In genomic region chr5:60844429-60844890, GRCh38 we compare ENCODE assay signal across 8 cellular contexts. TPM values are rescaled to one million over a fixed set of nuclear protein-coding genes. Genes with fewer than 3 reads are reported as not detected.
DNase-seq lines count a peak whose midpoint lies in the region; ATAC-seq, FAIRE-seq and TF ChIP-seq lines count a peak whose summit lies in the region.

No MANE protein-coding gene starts in this region.

- TF ChIP-seq POLR2A in HepG2 (IDR thresholded peaks at IDR 0.05; ENCODE audit: insufficient read depth in 1 of 2, low read depth in 2 of 2, low read length in 2 of 2) (no peak), thyroid gland (IDR thresholded peaks at IDR 0.05) (no peak)

- no TSS peak for BruUV-seq in HepG2 (replicated peaks; lab: Mats Ljungman, UMichigan)

- no peak overlapping the region for H3K9ac ChIP-seq in adipocyte (ENCODE audit: low read length)
- peak overlapping the region; percentile 64 for H3K9ac ChIP-seq in HepG2 (ENCODE audit: insufficient read depth, low read depth, low read length)

- H3K4me3 ChIP-seq in AG04449 (ENCODE audit: low read depth, low read length) (peak overlapping the region; percentile 62), H7 (ENCODE audit: insufficient read depth, low read depth, low read length) (peak overlapping the region; percentile 47), adipocyte (ENCODE audit: low read length) (peak overlapping the region; percentile 72), HepG2 (replicated peaks in 1 of 3; ENCODE audit: insufficient read depth in 1 of 3, low read depth in 2 of 3, low read length in 3 of 3) (peak overlapping the region; percentile 85 to 89 (median 87)), thyroid gland (replicated peaks in 1 of 3) (peak overlapping the region; percentile 24 to 73 (median 48))

- ATAC-seq in HepG2 (no peak), HG02610 (IDR thresholded peaks at IDR 0.05; ENCODE audit: unreplicated experiment) (no peak), GM18858 (IDR thresholded peaks at IDR 0.05; ENCODE audit: unreplicated experiment) (no peak)

- no peaks in the 10 kb centered on the region for H3K9me3 ChIP-seq in adipocyte (ENCODE audit: control insufficient read depth, low read length)
- H3K9me3 ChIP-seq in HepG2 (ENCODE audit: low read length): no peaks in the 10 kb centered on the region
- H3K9me3 ChIP-seq in thyroid gland: no peaks in the 10 kb centered on the region

- FAIRE-seq in HepG2 (lab: Jason Lieb, UNC): no peak

- CTCF ChIA-PET in AG04449 (lab: Yijun Ruan, JAX): interaction anchor here (1.1 to 1.4 kb wide), 3 partner anchors 11 to 145 kb away, joined by 3 to 4 read pairs (median 4); partner anchors contain the start of gene DEPDC1B
- CTCF ChIA-PET in HepG2 (lab: Yijun Ruan, JAX; ENCODE audit: low intra/inter-chr PET ratio, low total read pairs): interaction anchor here (0.7 kb wide), 1 partner anchor 144 kb away, joined by 3 read pairs; the partner anchor contains the start of gene DEPDC1B

- DNase-seq in AG04449 (ENCODE audit: low read depth, low spot score): no peak
- DNase-seq in H7: peak; percentile 68
- DNase-seq in adipocyte (ENCODE audit: low read depth): peak; percentile 22
- DNase-seq in HepG2 (ENCODE audit: low spot score): peak; percentile 5
- no peak for DNase-seq in thyroid gland
- DNase-seq in activated gamma-delta T cell treated with Interleukin-2 at 50 U/mL for 16 hours: no peak

- H3K27ac ChIP-seq in HepG2 (ENCODE audit: extremely low read length, insufficient read depth, low read length): no peak overlapping the region
- H3K27ac ChIP-seq in thyroid gland: no peak overlapping the region

- TF ChIP-seq EP300 in HepG2 (IDR thresholded peaks at IDR 0.05; ENCODE audit: low read depth in 2 of 2, low read length in 2 of 2) (no peak), HepG2 (CRISPR knock-in tag; IDR thresholded peaks at IDR 0.05; ENCODE audit: borderline replicate concordance) (no peak)

- H3K4me1 ChIP-seq in adipocyte (ENCODE audit: control insufficient read depth, insufficient read depth, low read length) (peaks cover 10% of the 10 kb centered on the region), HepG2 (ENCODE audit: insufficient read depth, low read length) (peaks cover 8% of the 10 kb centered on the region), thyroid gland (peaks cover 4 to 6% of the 10 kb centered on the region in 2 donors)

- peak overlapping the region; percentile 11 for H2AFZ ChIP-seq in HepG2 (ENCODE audit: low read length)

- POLR2A ChIA-PET in AG04449 (lab: Yijun Ruan, JAX) (no interaction called here), HepG2 (lab: Yijun Ruan, JAX) (interaction anchor here (1.0 to 2.8 kb wide), 2 partner anchors 145 to 156 kb away, joined by 3 to 8 read pairs; partner anchors contain the start of gene DEPDC1B)

- no peak for TF ChIP-seq RAD21 in HepG2 (CRISPR knock-in tag; IDR thresholded peaks at IDR 0.05)

- peaks cover 23% of the 10 kb centered on the region for H3K27me3 ChIP-seq in H7 (ENCODE audit: control insufficient read depth, insufficient read depth, low read length)
- peaks cover 40% of the 10 kb centered on the region for H3K27me3 ChIP-seq in adipocyte (replicated peaks; ENCODE audit: control insufficient read depth, insufficient read depth, low read length)
- peaks cover 2 to 13% of the 10 kb centered on the region in 2 experiments for H3K27me3 ChIP-seq in HepG2 (ENCODE audit: control insufficient read depth in 1 of 2, insufficient read depth in 2 of 2, low read length in 2 of 2)
- H3K27me3 ChIP-seq in thyroid gland: no peaks in the 10 kb centered on the region

- H3K79me2 ChIP-seq in HepG2 (ENCODE audit: insufficient read depth, low read length): no peaks in the 10 kb centered on the region

- WGBS in HepG2 (ENCODE audit: low lambda C conversion rate): under 1% methylated on average over 16 of the region's 20 CpGs
- WGBS in thyroid gland, 2 donors: 1 to 4% methylated on average over 12 to 20 of the region's 20 CpGs

- intact Hi-C loops in HepG2 (cut with micrococcal nuclease; ENCODE audit: unreplicated experiment): loop anchor here (5.0 kb wide), 2 partner anchors 147 to 167 kb away; no protein-coding TSS in a partner anchor
- intact Hi-C loops in thyroid gland (cut with DNase I): no loop called here

- H3K4me2 ChIP-seq in HepG2 (ENCODE audit: low read depth, low read length): peak overlapping the region; percentile 99

- H4K20me1 ChIP-seq in HepG2 (ENCODE audit: insufficient read depth, low read length): no peaks in the 10 kb centered on the region

- TF ChIP-seq CTCF in AG04449 (IDR thresholded peaks at IDR 0.05; ENCODE audit: insufficient read depth, low read length, missing control alignments): no peak
- TF ChIP-seq CTCF in HepG2 (CRISPR knock-in tag; IDR thresholded peaks at IDR 0.05): no peak
- no peak for TF ChIP-seq CTCF in thyroid gland (IDR thresholded peaks at IDR 0.05)

- no peaks in the 10 kb centered on the region for H3K36me3 ChIP-seq in H7 (replicated peaks; ENCODE audit: control insufficient read depth, insufficient read depth, low read length)
- H3K36me3 ChIP-seq in adipocyte (ENCODE audit: control insufficient read depth, insufficient read depth, low read length, severe bottlenecking): no peaks in the 10 kb centered on the region
- no peaks in the 10 kb centered on the region for H3K36me3 ChIP-seq in HepG2 (replicated peaks in 1 of 2; ENCODE audit: control insufficient read depth in 1 of 2, insufficient read depth in 2 of 2, low read length in 2 of 2)
- H3K36me3 ChIP-seq in thyroid gland: no peaks in the 10 kb centered on the region

- in situ Hi-C loops in HepG2 (cut with HindIII; ENCODE audit: extremely low pct_ligation_motif_present, low pct_unique_long_range_greater_than_20kb): no loop called here

TF ChIP-seq in HepG2, 621 proteins besides CTCF, POLR2A, EP300 and RAD21 (continues in another document):
- TF ChIP-seq HNF4G (IDR thresholded peaks at IDR 0.05; ENCODE audit: borderline replicate concordance, low read depth, low read length): no peak
- no peak for TF ChIP-seq HNF4G (CRISPR knock-in tag; IDR thresholded peaks at IDR 0.05; ENCODE audit: borderline replicate concordance, low read depth)
- peak; percentile 36; the same call in 1 of the 2 replicates for TF ChIP-seq HOXA3 (CRISPR knock-in tag; IDR thresholded peaks at IDR 0.05)
- no peak for TF ChIP-seq TBX3 (IDR thresholded peaks at IDR 0.05; ENCODE audit: borderline replicate concordance)
- TF ChIP-seq JUNB (CRISPR knock-in tag; IDR thresholded peaks at IDR 0.05; ENCODE audit: borderline replicate concordance): no peak
- TF ChIP-seq ZNF558 (CRISPR knock-in tag; IDR thresholded peaks at IDR 0.05; ENCODE audit: borderline replicate concordance): 0 out of 2 replicates have a peak, but pooled peaks have one; percentile 25
- no peak for TF ChIP-seq ATF7 (IDR thresholded peaks at IDR 0.05)
- no peak for TF ChIP-seq ATF7 (CRISPR knock-in tag; IDR thresholded peaks at IDR 0.05)
- no peak for TF ChIP-seq IKZF4 (CRISPR knock-in tag; IDR thresholded peaks at IDR 0.05; ENCODE audit: borderline replicate concordance, low read depth, not compliant biosample characterization)
- TF ChIP-seq ZMAT3 (CRISPR knock-in tag; conservative IDR thresholded peaks at IDR 0.05): no peak
- no peak for TF ChIP-seq TBP (CRISPR knock-in tag; IDR thresholded peaks at IDR 0.05)
- TF ChIP-seq ZNF431 (CRISPR knock-in tag; IDR thresholded peaks at IDR 0.05; ENCODE audit: borderline replicate concordance, low read depth): 0 out of 2 replicates have a peak, but pooled peaks have one; percentile 6
- TF ChIP-seq TSC22D2 (CRISPR knock-in tag; IDR thresholded peaks at IDR 0.05; ENCODE audit: borderline replicate concordance): no peak
- TF ChIP-seq PHF8 (CRISPR knock-in tag; IDR thresholded peaks at IDR 0.05): 0 out of 2 replicates have a peak, but pooled peaks have one; percentile 0
- TF ChIP-seq, protein P1, sequence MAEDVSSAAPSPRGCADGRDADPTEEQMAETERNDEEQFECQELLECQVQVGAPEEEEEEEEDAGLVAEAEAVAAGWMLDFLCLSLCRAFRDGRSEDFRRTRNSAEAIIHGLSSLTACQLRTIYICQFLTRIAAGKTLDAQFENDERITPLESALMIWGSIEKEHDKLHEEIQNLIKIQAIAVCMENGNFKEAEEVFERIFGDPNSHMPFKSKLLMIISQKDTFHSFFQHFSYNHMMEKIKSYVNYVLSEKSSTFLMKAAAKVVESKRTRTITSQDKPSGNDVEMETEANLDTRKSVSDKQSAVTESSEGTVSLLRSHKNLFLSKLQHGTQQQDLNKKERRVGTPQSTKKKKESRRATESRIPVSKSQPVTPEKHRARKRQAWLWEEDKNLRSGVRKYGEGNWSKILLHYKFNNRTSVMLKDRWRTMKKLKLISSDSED (CRISPR knock-in tag; IDR thresholded peaks at IDR 0.05): no peak
- no peak for TF ChIP-seq YEATS4 (CRISPR knock-in tag; IDR thresholded peaks at IDR 0.05; ENCODE audit: borderline replicate concordance)
- peak; percentile 67 for TF ChIP-seq CREB1 (IDR thresholded peaks at IDR 0.05)
- no peak for TF ChIP-seq CREB1 (CRISPR knock-in tag; IDR thresholded peaks at IDR 0.05)

RNA-seq across cellular contexts. Expression of gene ELOVL7, which starts 0.4 kb away (rescaled TPM):
- total RNA-seq in H7 (2014; rRNA removed; shearing (Covaris generic)): 2.2 and 2.6 TPM in 2 replicates
- 5.1 and 7.3 TPM in 2 replicates for total RNA-seq in HepG2 (2016; rRNA removed; fragmentation: Illumina TruSeq; extraction: Trizol)
- 0.40 and 1.1 TPM in 2 replicates for total RNA-seq in HepG2 (2016; cell fraction: cytosol; rRNA removed; fragmentation: Illumina TruSeq; extraction: Trizol; ENCODE audit: low read depth)
- 4.3 and 8.0 TPM in 2 replicates for total RNA-seq in HepG2 (2016; cell fraction: insoluble cytoplasmic fraction; rRNA removed; fragmentation: Illumina TruSeq; extraction: Trizol)
- 2.5 and 3.4 TPM in 2 replicates for total RNA-seq in HepG2 (2016; cell fraction: membrane; rRNA removed; fragmentation: Illumina TruSeq; extraction: Trizol)
- total RNA-seq in HepG2 (2016; cell fraction: nucleus; rRNA removed; fragmentation: Illumina TruSeq; extraction: Trizol): 8.0 TPM in 2 replicates
- 4.5 and 4.7 TPM in 2 replicates for polyA plus RNA-seq in HepG2 (2011; rRNA removed)
- polyA plus RNA-seq in HepG2 (2011; cell fraction: cytosol; rRNA removed): 2.0 and 3.0 TPM in 2 replicates
- polyA plus RNA-seq in HepG2 (2011; cell fraction: nucleus; rRNA removed): 1.8 and 2.0 TPM in 2 replicates
- 3.1 and 3.4 TPM in 2 replicates for polyA plus RNA-seq in HepG2 (2012)
- polyA plus RNA-seq in HepG2 (2016; cell fraction: cytosol; fragmentation: Illumina TruSeq; extraction: Trizol; ENCODE audit: low read depth): 0.42 and 0.61 TPM in 2 replicates
- 4.1 and 5.1 TPM in 2 replicates for polyA plus RNA-seq in HepG2 (2016; cell fraction: insoluble cytoplasmic fraction; fragmentation: Illumina TruSeq; extraction: Trizol; ENCODE audit: low read depth)
- 1.4 and 1.7 TPM in 2 replicates for polyA plus RNA-seq in HepG2 (2016; cell fraction: membrane; fragmentation: Illumina TruSeq; extraction: Trizol; ENCODE audit: low read depth)
- 8.6 and 10.3 TPM in 2 replicates for polyA plus RNA-seq in HepG2 (2016; cell fraction: nucleus; fragmentation: Illumina TruSeq; extraction: Trizol; ENCODE audit: insufficient read depth, low read depth)
- polyA minus RNA-seq in HepG2 (2011; rRNA and poly(A)+ RNA removed; ENCODE audit: low replicate concordance): 4.1 and 5.9 TPM in 2 replicates
- 3.6 and 4.6 TPM in 2 replicates for polyA minus RNA-seq in HepG2 (2011; cell fraction: cytosol; rRNA and poly(A)+ RNA removed)
- polyA minus RNA-seq in HepG2 (2011; cell fraction: nucleus; rRNA and poly(A)+ RNA removed): 2.7 and 5.0 TPM in 2 replicates
- 10 to 100 TPM; 15.2 to 52.2 (median 22.7) TPM for total RNA-seq in thyroid gland

Comparison
In these comparisons a context has a peak if more than half of its experiments do, and no peak if none do; other contexts are left out.
1. DNase-seq: peak in H7 (single experiment), adipocyte (single experiment) and HepG2 (single experiment); none in AG04449 (single experiment), thyroid gland (0 of 2) and activated gamma-delta T cell treated with Interleukin-2 at 50 U/mL for 16 hours (single experiment).
2. Peak in every context shown above with its lines, with median percentiles within 50 percentile points of each other: H3K4me3 ChIP-seq.